In genomic region chr1:172489847-172490246, GRCh38 we compare ENCODE assay signal across 26 cellular contexts.
"Had no signal": no experiment of that assay in that cellular context is flagged by ENCODE, and none has a peak within 500 bp of the region (broad histone marks: within the 10 kb centered on the region; RNA-seq: fewer than 3 reads in every experiment).

No MANE protein-coding gene starts in this region.

- H3K36me3 ChIP-seq: cardiac muscle cell, MG63, Peyer's patch had no signal

- H3K9me3 ChIP-seq: MG63, Peyer's patch had no signal

- FAIRE-seq: astrocyte had no signal

- H3K27me3 ChIP-seq: cardiac muscle cell, Peyer's patch had no signal

- H3K9ac ChIP-seq: KMS-11 had no signal

- H3K4me1 ChIP-seq: Peyer's patch had no signal

- H3K4me3 ChIP-seq: cardiac muscle cell, MG63, Peyer's patch, SK-N-MC had no signal

- DNase-seq: activated CD4-positive, alpha-beta T cell treated with anti-CD3 and anti-CD28 coated beads for 4 hours; activated CD8-positive, alpha-beta memory T cell treated with anti-CD3 and anti-CD28 coated beads, Interleukin-2, amount 50 U/mL, for 48 hours; activated CD8-positive, alpha-beta T cell treated with anti-CD3 and anti-CD28 coated beads for 36 hours; activated naive CD4-positive, alpha-beta T cell; activated T-cell treated with anti-CD3 and anti-CD28 coated beads, Interleukin-2, amount 50 U/mL, for 1 hour; amygdala; cerebellar nuclear complex; MG63; MV-4-11; NCI-H1092 treated with DMSO at 0.1 percent for 48 hours; NCI-H1417 treated with DMSO at 0.1 percent for 48 hours; NCI-H1694; NCI-H2029; NCI-H2107; NCI-H2171 treated with DMSO at 0.1 percent for 48 hours; NCI-H226; NCI-H510A; NCI-H526 treated with DMSO at 0.1 percent for 48 hours; NCI-H82; OCI-M1; Peyer's patch; SIG-M5 had no signal
